ENCODE assay signal across 15 cellular contexts in the genomic region with DNA sequence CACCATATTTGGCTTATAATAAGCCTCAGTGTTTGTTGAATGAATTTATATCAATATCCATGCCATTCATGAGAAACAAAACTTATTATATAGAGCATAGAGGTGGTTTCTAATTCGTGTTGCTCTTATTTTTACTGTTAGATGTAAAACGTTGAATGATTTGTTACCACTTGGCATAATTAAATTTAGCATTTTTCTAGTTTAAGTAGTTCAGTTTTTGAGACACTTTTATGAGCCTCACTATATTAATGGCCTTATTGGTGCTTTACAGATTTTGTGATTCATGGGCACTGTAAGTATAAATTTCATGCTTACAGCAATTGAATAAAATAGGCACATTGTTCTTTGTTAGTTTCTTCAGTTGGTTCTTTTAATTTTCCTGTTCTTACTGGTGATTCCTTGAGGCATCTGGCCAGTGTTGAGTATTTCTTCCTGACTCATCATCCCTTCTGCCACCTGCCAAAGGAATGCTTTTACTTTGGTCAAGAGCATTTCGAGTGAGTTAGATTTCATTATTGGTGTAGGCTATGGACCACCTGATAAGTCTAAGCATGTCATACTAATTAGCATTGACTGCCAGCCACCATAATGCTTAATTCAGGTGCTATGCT. TPM values are rescaled to one million over a fixed set of nuclear protein-coding genes. Genes with fewer than 3 reads are reported as not detected.
DNase-seq lines count a peak whose midpoint lies in the region; ATAC-seq, FAIRE-seq and TF ChIP-seq lines count a peak whose summit lies in the region.
"Had no signal": no experiment of that assay in that cellular context is flagged by ENCODE, and none has a peak within 500 bp of the region (broad histone marks: within the 10 kb centered on the region; RNA-seq: fewer than 3 reads in every experiment).

No MANE protein-coding gene starts in this region.

- no peak overlapping the region for H3K4me3 Mint-ChIP-seq in astrocyte (ENCODE audit: unreplicated experiment)

- H3K27ac ChIP-seq in astrocyte (ENCODE audit: low read depth, low read length) = no peak overlapping the region
- no peak overlapping the region for H3K27ac ChIP-seq in pancreas
- H3K27ac ChIP-seq: HL-60 had no signal

- no peak overlapping the region for H3K27ac Mint-ChIP-seq in astrocyte (ENCODE audit: unreplicated experiment)

- peaks cover 8% of the 10 kb centered on the region for H3K4me1 Mint-ChIP-seq in astrocyte (ENCODE audit: low read depth, unreplicated experiment)

- no peak overlapping the region for H2AFZ ChIP-seq in astrocyte (ENCODE audit: low read depth, low read length)

- peaks cover 4% of the 10 kb centered on the region for H3K4me1 ChIP-seq in astrocyte (ENCODE audit: insufficient read depth, low read length)
- H3K4me1 ChIP-seq in pancreas = peaks cover 4 to 19% (median 15%) of the 10 kb centered on the region in 3 donors

- 71 to 77% methylated on average over 3 of the region's 3 CpGs for WGBS in pancreas, 2 donors

- intact Hi-C loops in pancreas (cut with DNase I) = loop anchor here in 1 of 3 donors (5.0 kb wide), 1 partner anchor 1023 kb away; a partner anchor contains a TSS

- no peak overlapping the region for H3K4me2 ChIP-seq in astrocyte (ENCODE audit: low read length)

- no peak for ATAC-seq in pancreas

- H3K27me3 ChIP-seq in astrocyte (ENCODE audit: insufficient read depth, low read length) (no peaks in the 10 kb centered on the region), pancreas (no peaks in the 10 kb centered on the region)

- H3K36me3 ChIP-seq in astrocyte (ENCODE audit: insufficient read depth, low read length) (no peaks in the 10 kb centered on the region), pancreas (no peaks in the 10 kb centered on the region)
- H3K36me3 ChIP-seq: HAP-1 had no signal

- TF ChIP-seq CTCF in astrocyte (IDR thresholded peaks at IDR 0.05; ENCODE audit: insufficient read depth, low read depth, low read length) (no peak), pancreas (IDR thresholded peaks at IDR 0.05) (no peak)

- DNase-seq in DMS 273 treated with DMSO at 0.1 percent for 48 hours (lab: John Stamatoyannopoulos, UW) = peak; percentile 68
- peak; percentile 77 for DNase-seq in NCI-H1105 (lab: John Stamatoyannopoulos, UW)
- peak; percentile 48 for DNase-seq in astrocyte (ENCODE audit: low read depth)
- peak; percentile 38 for DNase-seq in iris pigment epithelial cell (ENCODE audit: low read depth)
- DNase-seq in NOMO-1 (lab: John Stamatoyannopoulos, UW; ENCODE audit: unreplicated experiment in 2 of 2) = no peak
- no peak for DNase-seq in DMS153 treated with DMSO at 0.1 percent for 48 hours (lab: John Stamatoyannopoulos, UW; ENCODE audit: unreplicated experiment)
- no peak for DNase-seq in pancreas
- no peak for DNase-seq in cerebellar cortex (ENCODE audit: low spot score)
- DNase-seq: activated CD4-positive, CD25-positive, alpha-beta regulatory T cell; activated naive CD4-positive, alpha-beta T cell treated with Interleukin-2 at 50 U/mL for 16 hours; DMS53; effector memory CD4-positive, alpha-beta T cell; islet precursor cell had no signal

- no peaks in the 10 kb centered on the region for H3K9me3 ChIP-seq in astrocyte (ENCODE audit: insufficient read depth, low read depth, low read length)
- no peaks in the 10 kb centered on the region for H3K9me3 ChIP-seq in pancreas
- H3K9me3 ChIP-seq: HAP-1 had no signal

- H3K9me3 Mint-ChIP-seq in astrocyte (ENCODE audit: unreplicated experiment) = no peaks in the 10 kb centered on the region

- peaks cover 2% of the 10 kb centered on the region for H3K36me3 Mint-ChIP-seq in astrocyte (ENCODE audit: low read depth, unreplicated experiment)

- FAIRE-seq in astrocyte (lab: Jason Lieb, UNC) (no peak), pancreas (lab: Jason Lieb, UNC) (no peak)

- H3K27me3 Mint-ChIP-seq in astrocyte (ENCODE audit: low read depth, unreplicated experiment) = no peaks in the 10 kb centered on the region

- H4K20me1 ChIP-seq in astrocyte (ENCODE audit: insufficient read depth, low read length) = no peaks in the 10 kb centered on the region

- no peaks in the 10 kb centered on the region for H3K79me2 ChIP-seq in astrocyte (ENCODE audit: insufficient read depth, low read length)

- H3K4me3 ChIP-seq in astrocyte (ENCODE audit: insufficient read depth, low read depth, low read length) = no peak overlapping the region
- H3K4me3 ChIP-seq in pancreas = no peak overlapping the region
- H3K4me3 ChIP-seq: HAP-1 had no signal

- no peak overlapping the region for H3K9ac ChIP-seq in astrocyte (ENCODE audit: low read length)

RNA-seq across cellular contexts. Expression of a gene that starts 34.8 kb away (rescaled TPM):
- total RNA-seq in astrocyte (11.6 and 13.7 TPM in 2 replicates), pancreas (10 to 100 TPM in 2 of 6 donors, 1 to 10 TPM in 4; 6.7 to 11.7 (median 8.8) TPM)
- 1 to 10 TPM; 3.3 TPM for polyA plus RNA-seq in pancreas

Comparison
In these comparisons a context has a peak if more than half of its experiments do, and no peak if none do; other contexts are left out.
1. DNase-seq: peak in DMS 273 treated with DMSO at 0.1 percent for 48 hours (single experiment), NCI-H1105 (single experiment), astrocyte (single experiment) and iris pigment epithelial cell (single experiment); none in NOMO-1 (0 of 2), DMS153 treated with DMSO at 0.1 percent for 48 hours (single experiment), pancreas (0 of 6) and cerebellar cortex (single experiment).